In genomic region chr4:2799971-2800690, GRCh38 we compare ENCODE assay signal across 8 cellular contexts. TPM values are rescaled to one million over a fixed set of nuclear protein-coding genes. Genes with fewer than 3 reads are reported as not detected.
DNase-seq lines count a peak whose midpoint lies in the region; ATAC-seq, FAIRE-seq and TF ChIP-seq lines count a peak whose summit lies in the region.

No MANE protein-coding gene starts in this region.

- TF ChIP-seq POLR2A in gastrocnemius medialis (IDR thresholded peaks at IDR 0.05) = no peak

- POLR2A ChIA-PET in activated CD4-positive, alpha-beta memory T cell treated with anti-CD3 and anti-CD28 coated beads, Interleukin-2, amount 10 ng/mL, durations not matched to agents 7 days and 5 days (lab: Charles Lee) = interaction anchor here (0.9 to 6.3 kb wide), 3 partner anchors 12 to 136 kb away, joined by 3 to 86 read pairs (median 25); no protein-coding TSS in a partner anchor

- no peaks in the 10 kb centered on the region for H3K9me3 Mint-ChIP-seq in activated CD4-positive, alpha-beta memory T cell treated with anti-CD3 and anti-CD28 coated beads, Interleukin-2, amount 10 ng/mL, durations not matched to agents 7 days and 5 days

- peak overlapping the region; percentile 71 for H3K27ac Mint-ChIP-seq in activated CD4-positive, alpha-beta memory T cell treated with anti-CD3 and anti-CD28 coated beads, Interleukin-2, amount 10 ng/mL, durations not matched to agents 7 days and 5 days

- H3K4me3 Mint-ChIP-seq in activated CD4-positive, alpha-beta memory T cell treated with anti-CD3 and anti-CD28 coated beads, Interleukin-2, amount 10 ng/mL, durations not matched to agents 7 days and 5 days = peak overlapping the region; percentile 84

- no peaks in the 10 kb centered on the region for H3K27me3 ChIP-seq in gastrocnemius medialis

- DNase-seq in GM19239 (ENCODE audit: insufficient read length, low spot score) = no peak
- DNase-seq in activated CD4-positive, alpha-beta memory T cell treated with anti-CD3 and anti-CD28 coated beads, Interleukin-2, amount 10 ng/mL, durations not matched to agents 7 days and 5 days = no peak
- peak; percentile 75 for DNase-seq in cardiac septum (ENCODE audit: low spot score)
- DNase-seq in gastrocnemius medialis = peak in 1 of 2 donors; percentile 16
- no peak for DNase-seq in HK-2 (ENCODE audit: unreplicated experiment)
- DNase-seq in cerebellar nuclear complex (lab: John Stamatoyannopoulos, UW) = no peak

- no peaks in the 10 kb centered on the region for H3K27me3 Mint-ChIP-seq in activated CD4-positive, alpha-beta memory T cell treated with anti-CD3 and anti-CD28 coated beads, Interleukin-2, amount 10 ng/mL, durations not matched to agents 7 days and 5 days

- in situ Hi-C loops in gastrocnemius medialis (cut with MboI; ENCODE audit: low sequenced_read_pairs in 4 of 4) = no loop called here

- H3K4me1 Mint-ChIP-seq in activated CD4-positive, alpha-beta memory T cell treated with anti-CD3 and anti-CD28 coated beads, Interleukin-2, amount 10 ng/mL, durations not matched to agents 7 days and 5 days = peaks cover 54% of the 10 kb centered on the region

- peak; percentile 84 for FAIRE-seq in GM19239 (lab: Jason Lieb, UNC)

- no peaks in the 10 kb centered on the region for H3K36me3 Mint-ChIP-seq in activated CD4-positive, alpha-beta memory T cell treated with anti-CD3 and anti-CD28 coated beads, Interleukin-2, amount 10 ng/mL, durations not matched to agents 7 days and 5 days (ENCODE audit: low read depth)

- peaks cover 35 to 45% of the 10 kb centered on the region in 2 donors for H3K4me1 ChIP-seq in gastrocnemius medialis

- CTCF ChIA-PET in activated CD4-positive, alpha-beta memory T cell treated with anti-CD3 and anti-CD28 coated beads, Interleukin-2, amount 10 ng/mL, durations not matched to agents 7 days and 5 days (lab: Charles Lee) = interaction anchor here (1.6 to 1.7 kb wide), 2 partner anchors 36 to 136 kb away, joined by 3 to 4 read pairs; no protein-coding TSS in a partner anchor

- peak overlapping the region in 3 of 4 donors; percentile 13 to 27 (median 19) for H3K4me3 ChIP-seq in gastrocnemius medialis

- intact Hi-C loops in cardiac septum (cut with DNase I) = no loop called here
- intact Hi-C loops in gastrocnemius medialis (cut with DNase I; ENCODE audit: low total_unique reads) = no loop called here

- ATAC-seq in gastrocnemius medialis (no peak), HG02763 (IDR thresholded peaks at IDR 0.05; ENCODE audit: unreplicated experiment) (no peak), HG02938 (IDR thresholded peaks at IDR 0.05; ENCODE audit: unreplicated experiment) (no peak)

- TF ChIP-seq CTCF in gastrocnemius medialis (IDR thresholded peaks at IDR 0.05 in 4 of 5, conservative IDR thresholded peaks at IDR 0.05 in 1 of 5) = no peak

- H3K9me3 ChIP-seq in gastrocnemius medialis = no peaks in the 10 kb centered on the region

- peak overlapping the region; percentile 34 to 64 (median 56) for H3K27ac ChIP-seq in gastrocnemius medialis

- H3K36me3 ChIP-seq in gastrocnemius medialis = no peaks in the 10 kb centered on the region

RNA-seq across cellular contexts. Expression of gene SH3BP2, which starts 7.2 kb away (rescaled TPM):
- 10 to 100 TPM; 77.0 to 80.3 TPM for total RNA-seq in activated CD4-positive, alpha-beta memory T cell treated with anti-CD3 and anti-CD28 coated beads, Interleukin-2, amount 10 ng/mL, durations not matched to agents 7 days and 5 days
- total RNA-seq in cardiac septum (19.1 TPM), gastrocnemius medialis (10 to 100 TPM in 3 of 4 donors, 1 to 10 TPM in 1; 4.8 to 21.5 (median 12.0) TPM)

RNA-seq across cellular contexts. Expression of gene ADD1, which starts 43.5 kb away (rescaled TPM):
- 100 to 1,000 TPM; 266 to 277 TPM for total RNA-seq in activated CD4-positive, alpha-beta memory T cell treated with anti-CD3 and anti-CD28 coated beads, Interleukin-2, amount 10 ng/mL, durations not matched to agents 7 days and 5 days
- total RNA-seq in cardiac septum (213 TPM), gastrocnemius medialis (100 to 1,000 TPM; 144 to 255 (median 178) TPM)

RNA-seq across cellular contexts. Expression of gene TNIP2, which starts 44.0 kb away (rescaled TPM):
- total RNA-seq in activated CD4-positive, alpha-beta memory T cell treated with anti-CD3 and anti-CD28 coated beads, Interleukin-2, amount 10 ng/mL, durations not matched to agents 7 days and 5 days = 10 to 100 TPM; 56.1 to 58.4 TPM
- total RNA-seq in cardiac septum = 22.6 TPM
- total RNA-seq in gastrocnemius medialis = 10 to 100 TPM; 36.1 to 81.9 (median 66.5) TPM
